ENCODE assay signal across 8 cellular contexts in genomic region chr1:27284425-27285287, GRCh38. TPM values are rescaled to one million over a fixed set of nuclear protein-coding genes. Genes with fewer than 3 reads are reported as not detected.
DNase-seq lines count a peak whose midpoint lies in the region; ATAC-seq and TF ChIP-seq lines count a peak whose summit lies in the region.

No MANE protein-coding gene starts in this region.

- no peak overlapping the region for H3K27ac ChIP-seq in SJSA1
- H3K27ac ChIP-seq in ovary, result no peak overlapping the region
- H3K27ac ChIP-seq in tibial nerve, result no peak overlapping the region

- ATAC-seq in GM21526 (IDR thresholded peaks at IDR 0.05; ENCODE audit: low FRiP score, unreplicated experiment), result no peak

- intact Hi-C loops in ovary (cut with DNase I), result loop anchor here (2.0 to 10.0 kb wide), 4 partner anchors 87 to 240 kb away; no protein-coding TSS in a partner anchor

- H3K4me1 ChIP-seq in SJSA1 (replicated peaks) (no peaks in the 10 kb centered on the region), ovary (ENCODE audit: insufficient read depth) (no peaks in the 10 kb centered on the region), tibial nerve (no peaks in the 10 kb centered on the region)

- TF ChIP-seq CTCF in ovary (IDR thresholded peaks at IDR 0.05) (peak; percentile 62 to 71 (median 63)), tibial nerve (IDR thresholded peaks at IDR 0.05) (peak; percentile 61 to 86 (median 70))

- no peaks in the 10 kb centered on the region for H3K36me3 ChIP-seq in SJSA1
- H3K36me3 ChIP-seq in ovary, result no peaks in the 10 kb centered on the region
- peaks cover 0 to 44% (median 8%) of the 10 kb centered on the region in 3 donors for H3K36me3 ChIP-seq in tibial nerve

- peak; percentile 78 for DNase-seq in EL
- DNase-seq in MV-4-11 (lab: John Stamatoyannopoulos, UW), result peak; percentile 76
- DNase-seq in SJSA1 (ENCODE audit: low read depth in 1 of 2, low spot score in 2 of 2), result peak; percentile 57 to 88
- peak; percentile 93 for DNase-seq in activated effector memory CD4-positive, alpha-beta T cell treated with anti-CD3 and anti-CD28 coated beads, Interleukin-2, amount 50 U/mL, for 16 hours
- peak; percentile 70 for DNase-seq in globus pallidus (ENCODE audit: low spot score)
- peak; percentile 77 to 88 (median 84) for DNase-seq in ovary
- peak; percentile 93 to 99 for DNase-seq in tibial nerve (ENCODE audit: low spot score in 2 of 2)

- H3K4me3 ChIP-seq in SJSA1 (no peak overlapping the region), ovary (no peak overlapping the region), tibial nerve (no peak overlapping the region)

- H3K9me3 ChIP-seq in SJSA1 (replicated peaks), result no peaks in the 10 kb centered on the region
- H3K9me3 ChIP-seq in ovary, result no peaks in the 10 kb centered on the region
- H3K9me3 ChIP-seq in tibial nerve, result no peaks in the 10 kb centered on the region

- no peak for TF ChIP-seq EP300 in ovary (IDR thresholded peaks at IDR 0.05)
- no peak for TF ChIP-seq EP300 in tibial nerve (IDR thresholded peaks at IDR 0.05)

- TF ChIP-seq POLR2A in ovary (IDR thresholded peaks at IDR 0.05) (no peak), tibial nerve (IDR thresholded peaks at IDR 0.05) (no peak)

- H3K27me3 ChIP-seq in SJSA1 (replicated peaks) (no peaks in the 10 kb centered on the region), ovary (no peaks in the 10 kb centered on the region), tibial nerve (no peaks in the 10 kb centered on the region)

- WGBS in ovary, 3 donors, result 45 to 47% (median 46%) methylated on average over 11 of the region's 11 CpGs
- 46 to 51% methylated on average over 11 of the region's 11 CpGs for WGBS in tibial nerve, 2 donors

RNA-seq across cellular contexts. Expression of gene TMEM222, which starts 37.3 kb away (rescaled TPM):
- total RNA-seq in SJSA1 (2014; rRNA removed; shearing (Covaris generic)), result 26.7 and 39.3 TPM in 2 replicates
- total RNA-seq in ovary (10 to 100 TPM; 12.9 to 52.5 (median 36.5) TPM), tibial nerve (10 to 100 TPM; 21.4 to 35.4 (median 27.5) TPM)
- polyA plus RNA-seq in ovary, result 10 to 100 TPM; 14.8 to 50.8 TPM

RNA-seq across cellular contexts. Expression of gene WDTC1, which starts 50.2 kb away (rescaled TPM):
- total RNA-seq in SJSA1 (2014; rRNA removed; shearing (Covaris generic)), result 5.6 and 11.9 TPM in 2 replicates
- total RNA-seq in ovary (10 to 100 TPM; 28.5 to 43.9 (median 36.3) TPM), tibial nerve (10 to 100 TPM; 33.0 to 51.0 (median 38.4) TPM)
- polyA plus RNA-seq in ovary, result 10 to 100 TPM; 20.2 to 25.7 TPM

RNA-seq across cellular contexts. Expression of gene SYTL1, which starts 57.2 kb away (rescaled TPM):
- total RNA-seq in SJSA1 (2014; rRNA removed; shearing (Covaris generic)), result 0.22 and 1.1 TPM in 2 replicates
- total RNA-seq in ovary (10 to 100 TPM in 1 of 7 donors, 1 to 10 TPM in 4, under 1 TPM in 2; 0.43 to 20.9 (median 3.4) TPM), tibial nerve (1 to 10 TPM; 1.2 to 2.7 (median 1.7) TPM)
- polyA plus RNA-seq in ovary, result 1 to 10 TPM in 1 of 2 donors, under 1 TPM in 1; 0.15 to 1.4 TPM
